In the genomic region with DNA sequence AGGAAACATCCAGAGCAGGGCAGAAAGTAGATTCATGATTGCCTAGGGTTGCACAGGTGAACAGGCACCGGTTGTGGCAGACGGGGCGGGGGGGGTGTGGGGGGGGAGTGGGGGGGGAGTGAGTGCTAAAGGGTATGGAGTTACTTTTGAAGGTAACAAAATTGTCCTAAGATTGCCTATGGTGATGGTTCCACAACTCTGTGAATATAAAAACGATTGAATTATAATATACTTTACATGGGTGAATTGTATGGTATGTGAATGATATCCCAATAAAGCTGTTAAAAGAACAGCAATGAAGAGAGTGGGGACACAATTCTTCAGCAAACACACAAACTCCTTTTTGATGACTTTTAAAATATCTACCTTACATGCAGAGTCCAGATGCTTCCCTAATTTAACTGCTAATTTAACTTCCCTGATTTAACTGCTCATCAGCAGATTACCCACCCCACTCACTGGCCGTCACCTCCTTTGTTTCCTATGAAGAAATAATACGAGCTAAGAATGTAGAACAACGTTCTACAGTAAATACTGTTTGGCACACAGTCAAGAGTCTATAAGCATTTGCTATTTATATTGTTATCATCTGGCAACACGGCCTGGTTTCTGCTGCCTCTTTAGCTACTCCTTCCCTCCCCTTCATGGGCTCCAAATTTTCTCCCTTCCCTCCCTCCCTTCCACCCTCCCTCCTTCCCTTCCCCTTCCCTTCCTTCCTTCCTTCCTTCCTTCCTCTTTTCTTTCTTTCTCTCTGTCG, we compare ENCODE assay signal across 11 cellular contexts.
"Had no signal": no experiment of that assay in that cellular context is flagged by ENCODE, and none has a peak within 500 bp of the region (broad histone marks: within the 10 kb centered on the region; RNA-seq: fewer than 3 reads in every experiment).

No MANE protein-coding gene starts in this region.

- H3K36me3 ChIP-seq: esophagus squamous epithelium, thyroid gland, uterus had no signal

- H3K27ac Mint-ChIP-seq: activated CD8-positive, alpha-beta T cell treated with anti-CD3 and anti-CD28 coated beads, Interleukin-2, amount 10 ng/mL, durations not matched to agents 7 days and 5 days; activated naive CD8-positive, alpha-beta T cell treated with anti-CD3 and anti-CD28 coated beads, Interleukin-2, amount 50 U/mL, for 24 hours; natural killer cell had no signal

- H3K4me3 ChIP-seq: esophagus squamous epithelium, thyroid gland, uterus had no signal

- H3K27me3 ChIP-seq: esophagus squamous epithelium, thyroid gland, uterus had no signal

- H3K27ac ChIP-seq: esophagus squamous epithelium, thyroid gland, uterus had no signal

- ATAC-seq: activated CD8-positive, alpha-beta T cell treated with anti-CD3 and anti-CD28 coated beads, Interleukin-2, amount 10 ng/mL, durations not matched to agents 7 days and 5 days; activated naive CD8-positive, alpha-beta T cell treated with anti-CD3 and anti-CD28 coated beads, Interleukin-2, amount 50 U/mL, for 24 hours; left lobe of liver; natural killer cell had no signal

- DNase-seq: activated CD8-positive, alpha-beta T cell treated with anti-CD3 and anti-CD28 coated beads, Interleukin-2, amount 10 ng/mL, durations not matched to agents 7 days and 5 days; activated naive CD4-positive, alpha-beta T cell treated with Interleukin-2 at 50 U/mL for 16 hours; activated naive CD8-positive, alpha-beta T cell treated with anti-CD3 and anti-CD28 coated beads, Interleukin-2, amount 50 U/mL, for 24 hours; esophagus squamous epithelium; foreskin melanocyte; head of caudate nucleus; natural killer cell; posterior cingulate gyrus; thyroid gland; uterus had no signal

- H3K9me3 ChIP-seq: thyroid gland, uterus had no signal

- H3K9me3 Mint-ChIP-seq: natural killer cell had no signal

- H3K27me3 Mint-ChIP-seq: activated naive CD8-positive, alpha-beta T cell treated with anti-CD3 and anti-CD28 coated beads, Interleukin-2, amount 50 U/mL, for 24 hours had no signal

- H3K4me1 ChIP-seq: esophagus squamous epithelium, thyroid gland, uterus had no signal

- H3K4me3 Mint-ChIP-seq: activated CD8-positive, alpha-beta T cell treated with anti-CD3 and anti-CD28 coated beads, Interleukin-2, amount 10 ng/mL, durations not matched to agents 7 days and 5 days; activated naive CD8-positive, alpha-beta T cell treated with anti-CD3 and anti-CD28 coated beads, Interleukin-2, amount 50 U/mL, for 24 hours; natural killer cell had no signal

- H3K36me3 Mint-ChIP-seq: natural killer cell had no signal
